ENCODE assay signal across 17 cellular contexts in genomic region chr11:14054708-14055107, GRCh38.
DNase-seq lines count a peak whose midpoint lies in the region; ATAC-seq, FAIRE-seq and TF ChIP-seq lines count a peak whose summit lies in the region.
"Had no signal": no experiment of that assay in that cellular context is flagged by ENCODE, and none has a peak within 500 bp of the region (broad histone marks: within the 10 kb centered on the region; RNA-seq: fewer than 3 reads in every experiment).

No MANE protein-coding gene starts in this region.

- no peak overlapping the region for H2BK5ac ChIP-seq in mesenchymal stem cell (ENCODE audit: low read depth, low read length, poor library complexity, severe bottlenecking)

- H3K18ac ChIP-seq in mesenchymal stem cell (ENCODE audit: low read depth in 1 of 2, low read length in 2 of 2) = no peak overlapping the region

- H3K27ac ChIP-seq in GM23338 (ENCODE audit: low read depth) (no peak overlapping the region), mesenchymal stem cell (ENCODE audit: low read length, poor library complexity, severe bottlenecking) (no peak overlapping the region)
- H3K27ac ChIP-seq: brain microvascular endothelial cell had no signal

- WGBS in mesenchymal stem cell = 86% methylated on average over 9 of the region's 9 CpGs

- no peak overlapping the region for H2BK120ac ChIP-seq in mesenchymal stem cell (ENCODE audit: low read depth, low read length)

- no peaks in the 10 kb centered on the region for H3K79me2 ChIP-seq in GM23338 (replicated peaks; ENCODE audit: insufficient read depth)

- FAIRE-seq in bronchial epithelial cell (lab: Jason Lieb, UNC) = peak; percentile 64

- no peak overlapping the region for H4K8ac ChIP-seq in mesenchymal stem cell (ENCODE audit: low read length)

- no peak overlapping the region for H2BK12ac ChIP-seq in mesenchymal stem cell (ENCODE audit: low read length in 2 of 2)

- ATAC-seq in GM23338 = no peak

- no peaks in the 10 kb centered on the region for H3K79me1 ChIP-seq in mesenchymal stem cell (replicated peaks; ENCODE audit: low read length, poor library complexity, severe bottlenecking)

- no peak overlapping the region for H3K4me3 Mint-ChIP-seq in GM23338
- H3K4me3 Mint-ChIP-seq: activated CD4-positive, alpha-beta memory T cell treated with anti-CD3 and anti-CD28 coated beads for 36 hours; neural crest cell had no signal

- H2AK5ac ChIP-seq in mesenchymal stem cell (ENCODE audit: low read length, severe bottlenecking) = no peak overlapping the region

- H3K14ac ChIP-seq in mesenchymal stem cell (ENCODE audit: low read length in 2 of 2) = no peak overlapping the region

- H3K4me1 Mint-ChIP-seq in GM23338 = peaks cover 5% of the 10 kb centered on the region; the same call in 2 of the 3 replicates
- H3K4me1 Mint-ChIP-seq: neural crest cell had no signal

- peaks cover 3% of the 10 kb centered on the region for H3K27me3 Mint-ChIP-seq in GM23338 (ENCODE audit: insufficient read depth, low read depth, poor library complexity)
- H3K27me3 Mint-ChIP-seq: activated CD4-positive, alpha-beta memory T cell treated with anti-CD3 and anti-CD28 coated beads for 36 hours had no signal

- peaks cover 10% of the 10 kb centered on the region for H3K9me2 ChIP-seq in GM23338 (ENCODE audit: insufficient read depth)

- DNase-seq in GM23338 (ENCODE audit: low spot score) (no peak), bronchial epithelial cell (ENCODE audit: low read depth) (peak; percentile 48), mesenchymal stem cell (no peak), stromal cell of bone marrow (ENCODE audit: low read depth) (peak; percentile 27), DMS153 treated with DMSO at 0.1 percent for 48 hours (lab: John Stamatoyannopoulos, UW; ENCODE audit: unreplicated experiment) (no peak), cerebellar cortex (ENCODE audit: low spot score) (no peak)
- DNase-seq in activated CD8-positive, alpha-beta memory T cell treated with anti-CD3 and anti-CD28 coated beads, Interleukin-2, amount 50 U/mL, for 48 hours = no peak
- DNase-seq: activated CD4-positive, alpha-beta memory T cell treated with anti-CD3 and anti-CD28 coated beads for 36 hours; activated effector memory CD4-positive, alpha-beta T cell treated with Interleukin-2 at 50 U/mL for 16 hours; brain microvascular endothelial cell; Caco-2; effector memory CD4-positive, alpha-beta T cell; NCI-H2029 treated with DMSO at 0.1 percent for 48 hours; NCI-H69; T1000 had no signal

- H3K4me1 ChIP-seq in GM23338 (ENCODE audit: insufficient read depth) = no peaks in the 10 kb centered on the region
- no peaks in the 10 kb centered on the region for H3K4me1 ChIP-seq in mesenchymal stem cell (ENCODE audit: control insufficient read depth, insufficient read depth, low read depth, low read length)

- H3K4ac ChIP-seq in mesenchymal stem cell (ENCODE audit: low read depth in 1 of 2, low read length in 2 of 2) = no peak overlapping the region

- no peaks in the 10 kb centered on the region for H3F3A ChIP-seq in GM23338 (replicated peaks; ENCODE audit: low read depth)

- no peaks in the 10 kb centered on the region for H4K20me1 ChIP-seq in GM23338 (replicated peaks; ENCODE audit: insufficient read depth)

- no peaks in the 10 kb centered on the region; the same call in 2 of the 3 replicates for H3K36me3 Mint-ChIP-seq in GM23338 (ENCODE audit: low read depth)
- H3K36me3 Mint-ChIP-seq: activated CD4-positive, alpha-beta memory T cell treated with anti-CD3 and anti-CD28 coated beads for 36 hours had no signal

- H3K4me3 ChIP-seq in GM23338 (no peak overlapping the region), bronchial epithelial cell (ENCODE audit: low read depth, low read length) (no peak overlapping the region), mesenchymal stem cell (ENCODE audit: insufficient read depth in 1 of 2, low read depth in 1 of 2, low read length in 2 of 2) (no peak overlapping the region)
- H3K4me3 ChIP-seq: smooth muscle cell had no signal

- no peaks in the 10 kb centered on the region; the same call in 1 of the 3 replicates for H3K9me3 Mint-ChIP-seq in GM23338
- H3K9me3 Mint-ChIP-seq: activated CD4-positive, alpha-beta memory T cell treated with anti-CD3 and anti-CD28 coated beads for 36 hours had no signal

- H3K27ac Mint-ChIP-seq in GM23338 = 0 out of 2 replicates have a peak overlapping the region, but pooled peaks have one; percentile 32
- H3K27ac Mint-ChIP-seq: activated CD4-positive, alpha-beta memory T cell treated with anti-CD3 and anti-CD28 coated beads for 36 hours had no signal

- H3K27me3 ChIP-seq in GM23338 (ENCODE audit: insufficient read depth) (no peaks in the 10 kb centered on the region), bronchial epithelial cell (ENCODE audit: control insufficient read depth, insufficient read depth, low read length) (peaks cover 2% of the 10 kb centered on the region), mesenchymal stem cell (ENCODE audit: control insufficient read depth in 1 of 2, insufficient read depth in 1 of 2, low read length in 2 of 2) (peaks cover 0 to 3% of the 10 kb centered on the region in 2 experiments)
- H3K27me3 ChIP-seq: brain microvascular endothelial cell had no signal

- H3K36me3 ChIP-seq in GM23338 (ENCODE audit: insufficient read depth) = no peaks in the 10 kb centered on the region
- H3K36me3 ChIP-seq in bronchial epithelial cell (ENCODE audit: control insufficient read depth, insufficient read depth, low read length) = no peaks in the 10 kb centered on the region
- no peaks in the 10 kb centered on the region for H3K36me3 ChIP-seq in mesenchymal stem cell (ENCODE audit: control insufficient read depth in 1 of 2, insufficient read depth in 2 of 2, low read depth in 1 of 2, low read length in 2 of 2)
- H3K36me3 ChIP-seq: brain microvascular endothelial cell had no signal

- no peak for TF ChIP-seq CTCF in GM23338 (conservative IDR thresholded peaks at IDR 0.05; ENCODE audit: low read depth in 2 of 2)
- TF ChIP-seq CTCF in bronchial epithelial cell (IDR thresholded peaks at IDR 0.05; ENCODE audit: insufficient read depth, low read length, severe bottlenecking) = no peak

- no peak overlapping the region for H2AFZ ChIP-seq in GM23338
- H2AFZ ChIP-seq in mesenchymal stem cell (ENCODE audit: low read depth, low read length) = no peak overlapping the region

- no peak overlapping the region for H4K91ac ChIP-seq in mesenchymal stem cell (ENCODE audit: low read length)

- H3K23ac ChIP-seq in mesenchymal stem cell (ENCODE audit: low read length in 2 of 2) = no peak overlapping the region

- H3K9ac ChIP-seq in mesenchymal stem cell (ENCODE audit: low read length) = peak overlapping the region; percentile 49

- H3K9me3 ChIP-seq in mesenchymal stem cell (ENCODE audit: control insufficient read depth, low read length) = no peaks in the 10 kb centered on the region
- H3K9me3 ChIP-seq: Caco-2 had no signal

- H3K4me2 ChIP-seq in GM23338 = no peak overlapping the region
- H3K4me2 ChIP-seq in mesenchymal stem cell (ENCODE audit: low read length, poor library complexity, severe bottlenecking) = no peak overlapping the region
- H3K4me2 ChIP-seq: smooth muscle cell had no signal

- no peak overlapping the region for H2BK15ac ChIP-seq in mesenchymal stem cell (ENCODE audit: low read depth, poor library complexity, severe bottlenecking)

TF ChIP-seq in GM23338, 12 proteins besides CTCF, POLR2A, EP300 and RAD21:
- TF ChIP-seq STAT1 (IDR thresholded peaks at IDR 0.05; ENCODE audit: unreplicated experiment) (no peak), ZNF331 (CRISPR knock-in tag; IDR thresholded peaks at IDR 0.05; ENCODE audit: low read depth) (no peak), POLR2AphosphoS5 (IDR thresholded peaks at IDR 0.05; ENCODE audit: low read depth) (no peak), EZH2phosphoT487 (IDR thresholded peaks at IDR 0.05; ENCODE audit: unreplicated experiment) (no peak)
TF ChIP-seq in GM23338: peak in this region for 0.

Comparison
In these comparisons a context has a peak if more than half of its experiments do, and no peak if none do; other contexts are left out.
1. DNase-seq: peak in bronchial epithelial cell (single experiment) and stromal cell of bone marrow (single experiment); none in GM23338 (single experiment), mesenchymal stem cell (single experiment), DMS153 treated with DMSO at 0.1 percent for 48 hours (single experiment), cerebellar cortex (single experiment) and activated CD8-positive, alpha-beta memory T cell treated with anti-CD3 and anti-CD28 coated beads, Interleukin-2, amount 50 U/mL, for 48 hours (single experiment).